ENCODE assay signal across 17 cellular contexts in genomic region chr4:3083732-3084131, GRCh38. TPM values are rescaled to one million over a fixed set of nuclear protein-coding genes. Genes with fewer than 3 reads are reported as not detected.
DNase-seq lines count a peak whose midpoint lies in the region; ATAC-seq, FAIRE-seq and TF ChIP-seq lines count a peak whose summit lies in the region.
"Had no signal": no experiment of that assay in that cellular context is flagged by ENCODE, and none has a peak within 500 bp of the region (broad histone marks: within the 10 kb centered on the region; RNA-seq: fewer than 3 reads in every experiment).

No MANE protein-coding gene starts in this region.

- peak overlapping the region; percentile 54 to 59 for H3K4me3 Mint-ChIP-seq in activated T-cell treated with anti-CD3 and anti-CD28 coated beads, Interleukin-2, amount 50 U/mL, for 72 hours
- H3K4me3 Mint-ChIP-seq in activated naive CD8-positive, alpha-beta T cell treated with anti-CD3 and anti-CD28 coated beads for 36 hours: no peak overlapping the region

- H3K27ac ChIP-seq in OCI-LY3 (ENCODE audit: low read length) (no peak overlapping the region), small intestine (ENCODE audit: low read depth in 1 of 2, low read length in 1 of 2) (no peak overlapping the region), OCI-LY7 (ENCODE audit: low read depth, low read length, poor library complexity, severe bottlenecking) (no peak overlapping the region)
- H3K27ac ChIP-seq: BLaER1 had no signal

- intact Hi-C loops in OCI-LY7 (cut with micrococcal nuclease; ENCODE audit: unreplicated experiment): no loop called here

- H3K27me3 ChIP-seq in OCI-LY3 (ENCODE audit: low read depth, low read length) (no peaks in the 10 kb centered on the region), small intestine (ENCODE audit: control insufficient read depth in 2 of 2, insufficient read depth in 2 of 2, low read length in 2 of 2) (no peaks in the 10 kb centered on the region)
- H3K27me3 ChIP-seq: BLaER1, MG63 had no signal

- peaks cover 100% of the 10 kb centered on the region for H3K79me2 ChIP-seq in OCI-LY3 (ENCODE audit: low read length)
- peaks cover 70% of the 10 kb centered on the region for H3K79me2 ChIP-seq in OCI-LY7 (ENCODE audit: insufficient read depth, low read depth, low read length)

- POLR2A ChIA-PET in OCI-LY7 (lab: Charles Lee): no interaction called here

- H3K4me3 ChIP-seq in OCI-LY3 (ENCODE audit: low read length) (no peak overlapping the region), small intestine (ENCODE audit: low read depth in 1 of 2, low read length in 2 of 2) (no peak overlapping the region), OCI-LY7 (ENCODE audit: low read depth, low read length, poor library complexity, severe bottlenecking) (no peak overlapping the region)
- H3K4me3 ChIP-seq: BLaER1, MG63 had no signal

- no peak for FAIRE-seq in small intestine (lab: Jason Lieb, UNC)
- FAIRE-seq: HepG2 had no signal

- H3K9me2 ChIP-seq in OCI-LY7 (ENCODE audit: insufficient read depth, low read length): no peaks in the 10 kb centered on the region

- CTCF ChIA-PET in OCI-LY7 (lab: Charles Lee; ENCODE audit: unreplicated experiment): no interaction called here

- H3K4me2 ChIP-seq in OCI-LY3 (ENCODE audit: low read length) (peak overlapping the region; percentile 1; the same call in 1 of the 2 replicates), OCI-LY7 (ENCODE audit: low read length) (no peak overlapping the region)
- H3K4me2 ChIP-seq: BLaER1 had no signal

- no peaks in the 10 kb centered on the region for H3K9me3 ChIP-seq in OCI-LY3 (ENCODE audit: insufficient read depth, low read length)
- no peaks in the 10 kb centered on the region for H3K9me3 ChIP-seq in small intestine (ENCODE audit: control insufficient read depth, low read depth)
- H3K9me3 ChIP-seq in OCI-LY7 (ENCODE audit: low read length): no peaks in the 10 kb centered on the region
- H3K9me3 ChIP-seq: BLaER1, MG63 had no signal

- no peaks in the 10 kb centered on the region for H3K27me3 Mint-ChIP-seq in activated T-cell treated with anti-CD3 and anti-CD28 coated beads, Interleukin-2, amount 50 U/mL, for 72 hours (ENCODE audit: low read depth)
- no peaks in the 10 kb centered on the region for H3K27me3 Mint-ChIP-seq in activated naive CD8-positive, alpha-beta T cell treated with anti-CD3 and anti-CD28 coated beads for 36 hours

- H3K9ac ChIP-seq in OCI-LY3 (ENCODE audit: low read length): no peak overlapping the region
- H3K9ac ChIP-seq: BLaER1 had no signal

- H3K9me3 Mint-ChIP-seq in activated T-cell treated with anti-CD3 and anti-CD28 coated beads, Interleukin-2, amount 50 U/mL, for 72 hours: peaks cover 2% of the 10 kb centered on the region in 2 donors
- no peaks in the 10 kb centered on the region for H3K9me3 Mint-ChIP-seq in activated naive CD8-positive, alpha-beta T cell treated with anti-CD3 and anti-CD28 coated beads for 36 hours

- H2AFZ ChIP-seq in OCI-LY3 (ENCODE audit: low read depth, low read length) (no peak overlapping the region), OCI-LY7 (ENCODE audit: low read length) (no peak overlapping the region)

- peaks cover 81% of the 10 kb centered on the region for H3K4me1 Mint-ChIP-seq in activated T-cell treated with anti-CD3 and anti-CD28 coated beads, Interleukin-2, amount 50 U/mL, for 72 hours (ENCODE audit: low read depth)
- H3K4me1 Mint-ChIP-seq in activated naive CD8-positive, alpha-beta T cell treated with anti-CD3 and anti-CD28 coated beads for 36 hours: peaks cover 57% of the 10 kb centered on the region

- 8 to 56% (median 17%) methylated on average over 1 of the region's 1 CpG for WGBS in small intestine, 3 donors

- BruUV-seq in OCI-LY7 (replicated peaks; lab: Mats Ljungman, UMichigan): no TSS peak

- DNase-seq in activated T-cell treated with anti-CD3 and anti-CD28 coated beads, Interleukin-2, amount 50 U/mL, for 72 hours: no peak
- no peak for DNase-seq in activated T-cell treated with anti-CD3 and anti-CD28 coated beads, Interleukin-2, amount 50 U/mL, for 1 hour
- no peak for DNase-seq in activated naive CD8-positive, alpha-beta T cell treated with anti-CD3 and anti-CD28 coated beads for 36 hours
- peak; percentile 12 for DNase-seq in small intestine
- DNase-seq in A172 (ENCODE audit: low spot score): no peak
- DNase-seq in OCI-LY7 (ENCODE audit: low spot score): no peak
- DNase-seq: DMS 273 treated with DMSO at 0.1 percent for 48 hours, MG63, NCI-H1105, NCI-H187, NCI-H446 had no signal

- TF ChIP-seq CTCF in OCI-LY3 (IDR thresholded peaks at IDR 0.05; ENCODE audit: low read depth, low read length) (no peak), OCI-LY7 (conservative IDR thresholded peaks at IDR 0.05; ENCODE audit: low read length) (no peak)

- peaks cover 46% of the 10 kb centered on the region for H3K36me3 ChIP-seq in OCI-LY3 (replicated peaks; ENCODE audit: low read depth, low read length)
- H3K36me3 ChIP-seq in small intestine (ENCODE audit: control insufficient read depth in 2 of 2, insufficient read depth in 2 of 2, low read length in 2 of 2): peaks cover 0 to 2% of the 10 kb centered on the region in 2 donors
- H3K36me3 ChIP-seq in OCI-LY7 (ENCODE audit: insufficient read depth, low read length): peaks cover 52% of the 10 kb centered on the region

- peak overlapping the region; percentile 48 for H3K27ac Mint-ChIP-seq in activated T-cell treated with anti-CD3 and anti-CD28 coated beads, Interleukin-2, amount 50 U/mL, for 72 hours
- H3K27ac Mint-ChIP-seq in activated naive CD8-positive, alpha-beta T cell treated with anti-CD3 and anti-CD28 coated beads for 36 hours: peak overlapping the region; percentile 40

- H4K20me1 ChIP-seq in OCI-LY3 (ENCODE audit: insufficient read depth, low read length) (peaks cover 53% of the 10 kb centered on the region), OCI-LY7 (ENCODE audit: insufficient read depth, low read length) (peaks cover 5% of the 10 kb centered on the region; the same call in 1 of the 2 replicates)

- no peak for ATAC-seq in activated T-cell treated with anti-CD3 and anti-CD28 coated beads, Interleukin-2, amount 50 U/mL, for 72 hours (replicated peaks in 1 of 2)
- ATAC-seq: HepG2, Panc1, Right ventricle myocardium inferior had no signal

- H3K36me3 Mint-ChIP-seq in activated T-cell treated with anti-CD3 and anti-CD28 coated beads, Interleukin-2, amount 50 U/mL, for 72 hours (ENCODE audit: insufficient read depth in 2 of 2): peaks cover 9 to 25% of the 10 kb centered on the region in 2 donors
- peaks cover 26% of the 10 kb centered on the region for H3K36me3 Mint-ChIP-seq in activated naive CD8-positive, alpha-beta T cell treated with anti-CD3 and anti-CD28 coated beads for 36 hours

- H3K4me1 ChIP-seq in OCI-LY3 (ENCODE audit: low read length): peaks cover 70% of the 10 kb centered on the region
- no peaks in the 10 kb centered on the region for H3K4me1 ChIP-seq in small intestine (ENCODE audit: control insufficient read depth in 2 of 2, insufficient read depth in 1 of 2, low read depth in 1 of 2, low read length in 1 of 2)
- H3K4me1 ChIP-seq in OCI-LY7 (ENCODE audit: insufficient read depth, low read length, poor library complexity, severe bottlenecking): peaks cover 10% of the 10 kb centered on the region

RNA-seq across cellular contexts. Expression of gene HTT, which starts 9.3 kb away (rescaled TPM):
- total RNA-seq in activated T-cell treated with anti-CD3 and anti-CD28 coated beads, Interleukin-2, amount 50 U/mL, for 72 hours: 10 to 100 TPM; 88.0 to 97.9 TPM
- total RNA-seq in activated naive CD8-positive, alpha-beta T cell treated with anti-CD3 and anti-CD28 coated beads for 36 hours: 10 to 100 TPM; 42.9 to 49.4 TPM
- 10 to 100 TPM; 10.3 to 18.9 (median 10.8) TPM for polyA plus RNA-seq in small intestine
- total RNA-seq in A172 (2014; rRNA removed; shearing (Covaris generic)): 12.2 and 17.0 TPM in 2 replicates
- total RNA-seq in OCI-LY7 (2014; rRNA removed; shearing (Covaris generic)): 36.4 and 41.2 TPM in 2 replicates
- total RNA-seq in OCI-LY7 (2022): 91.3 and 108 TPM in 2 replicates

RNA-seq across cellular contexts. Expression of gene HTT-AS, which starts 9.4 kb away (rescaled TPM):
- not detected for total RNA-seq in activated T-cell treated with anti-CD3 and anti-CD28 coated beads, Interleukin-2, amount 50 U/mL, for 72 hours
- not detected for total RNA-seq in activated naive CD8-positive, alpha-beta T cell treated with anti-CD3 and anti-CD28 coated beads for 36 hours
- not detected for polyA plus RNA-seq in small intestine
- not detected in 2 replicates for total RNA-seq in A172 (2014; rRNA removed; shearing (Covaris generic))
- not detected in 2 replicates for total RNA-seq in OCI-LY7 (2014; rRNA removed; shearing (Covaris generic))
- total RNA-seq in OCI-LY7 (2022): not detected in 2 replicates
- total RNA-seq: H4, HepG2, Right ventricle myocardium inferior had no signal
- polyA plus RNA-seq: HepG2 had no signal
